In genomic region chr20:49267327-49267726, GRCh38 we compare ENCODE assay signal across 13 cellular contexts. TPM values are rescaled to one million over a fixed set of nuclear protein-coding genes. Genes with fewer than 3 reads are reported as not detected.
A peak's percentile ranks its signal among the peaks of the same experiment; 100 is the strongest.
DNase-seq lines count a peak whose midpoint lies in the region; ATAC-seq and TF ChIP-seq lines count a peak whose summit lies in the region.
"Had no signal": no experiment of that assay in that cellular context is flagged by ENCODE, and none has a peak within 500 bp of the region (broad histone marks: within the 10 kb centered on the region; RNA-seq: fewer than 3 reads in every experiment).

No MANE protein-coding gene starts in this region.

- no peaks in the 10 kb centered on the region for H3K9me2 ChIP-seq in DOHH2 (replicated peaks; ENCODE audit: control insufficient read depth, low read length)

- no peaks in the 10 kb centered on the region for H3K27me3 Mint-ChIP-seq in activated naive CD8-positive, alpha-beta T cell
- H3K27me3 Mint-ChIP-seq in natural killer cell (ENCODE audit: low read depth in 2 of 2) = no peaks in the 10 kb centered on the region

- H3F3A ChIP-seq in DOHH2 (ENCODE audit: control insufficient read depth, insufficient read depth) = peaks cover 29% of the 10 kb centered on the region

- peaks cover 88% of the 10 kb centered on the region for H3K36me3 ChIP-seq in DOHH2 (ENCODE audit: control insufficient read depth, low read length)

- H3K79me2 ChIP-seq in DOHH2 (ENCODE audit: control insufficient read depth, low read length) = peaks cover 91% of the 10 kb centered on the region

- peak overlapping the region; percentile 59 for H3K27ac Mint-ChIP-seq in activated naive CD8-positive, alpha-beta T cell
- peak overlapping the region; percentile 92 to 95 for H3K27ac Mint-ChIP-seq in natural killer cell

- H3K27ac ChIP-seq in DOHH2 (ENCODE audit: low read depth, low read length) = peak overlapping the region; percentile 80
- H3K27ac ChIP-seq: prostate gland had no signal

- H3K4me3 Mint-ChIP-seq in activated naive CD8-positive, alpha-beta T cell = peak overlapping the region; percentile 89
- H3K4me3 Mint-ChIP-seq in natural killer cell = peak overlapping the region; percentile 87

- H3K4me3 ChIP-seq in DOHH2 (ENCODE audit: low read length) (peak overlapping the region; percentile 55), foreskin fibroblast (ENCODE audit: low read depth in 1 of 2, low read length in 2 of 2) (no peak overlapping the region)
- H3K4me3 ChIP-seq: lung, prostate gland had no signal

- peaks cover 25% of the 10 kb centered on the region for H4K20me1 ChIP-seq in DOHH2 (ENCODE audit: control insufficient read depth, insufficient read depth, low read depth, low read length)

- intact Hi-C loops in natural killer cell (cut with micrococcal nuclease) = loop anchor here (1.0 kb wide), 1 partner anchor 9 kb away; no protein-coding TSS in a partner anchor

- H3K4me2 ChIP-seq in DOHH2 (ENCODE audit: low read length) = peak overlapping the region; percentile 62

- CTCF ChIA-PET in HEK293T (lab: Yijun Ruan, JAX) = interaction anchor here (0.6 to 1.1 kb wide), 3 partner anchors 21 to 412 kb away, joined by 3 to 6 read pairs (median 5); no protein-coding TSS in a partner anchor

- TF ChIP-seq CTCF in DOHH2 (IDR thresholded peaks at IDR 0.05; ENCODE audit: low read depth, low read length, poor library complexity, severe bottlenecking) (no peak), natural killer cell (IDR thresholded peaks at IDR 0.05) (no peak), foreskin fibroblast (IDR thresholded peaks at IDR 0.05; ENCODE audit: low read depth, low read length) (no peak)

- H3K27me3 ChIP-seq in DOHH2 (ENCODE audit: control insufficient read depth, low read length) = no peaks in the 10 kb centered on the region

- H3K4me1 Mint-ChIP-seq in activated naive CD8-positive, alpha-beta T cell (ENCODE audit: low read depth) = peaks cover 72% of the 10 kb centered on the region
- H3K4me1 Mint-ChIP-seq in natural killer cell = peaks cover 53 to 57% of the 10 kb centered on the region in 2 donors

- POLR2A ChIA-PET in HEK293T (lab: Yijun Ruan, JAX) = interaction anchor here (1.3 kb wide), 1 partner anchor 10 kb away, joined by 5 read pairs; the partner anchor contains the start of gene ZNFX1

- no peak for DNase-seq in HEK293T (ENCODE audit: extremely low spot score)
- DNase-seq in natural killer cell = no peak
- DNase-seq in putamen (ENCODE audit: low spot score) = no peak
- DNase-seq in foreskin fibroblast = no peak
- DNase-seq: effector CD8-positive, alpha-beta T cell; NCI-H2029 had no signal

- peaks cover 45% of the 10 kb centered on the region for H3K36me3 Mint-ChIP-seq in activated naive CD8-positive, alpha-beta T cell
- H3K36me3 Mint-ChIP-seq in natural killer cell = peaks cover 37% of the 10 kb centered on the region

- ATAC-seq in natural killer cell = peak; percentile 64 to 76 (median 65)
- no peak for ATAC-seq in HG02798 (IDR thresholded peaks at IDR 0.05; ENCODE audit: poor library complexity, unreplicated experiment)
- ATAC-seq in GM18498 (IDR thresholded peaks at IDR 0.05; ENCODE audit: unreplicated experiment) = no peak
- ATAC-seq: Panc1 had no signal

- no peaks in the 10 kb centered on the region for H3K9me3 ChIP-seq in DOHH2 (ENCODE audit: control insufficient read depth, insufficient read depth, low read length)
- H3K9me3 ChIP-seq: prostate gland had no signal

- no peaks in the 10 kb centered on the region for H3K9me3 Mint-ChIP-seq in activated naive CD8-positive, alpha-beta T cell (ENCODE audit: low read depth)
- no peaks in the 10 kb centered on the region for H3K9me3 Mint-ChIP-seq in natural killer cell

- H3K4me1 ChIP-seq in DOHH2 (ENCODE audit: control insufficient read depth, low read length) = peaks cover 61% of the 10 kb centered on the region
- H3K4me1 ChIP-seq: prostate gland had no signal

TF ChIP-seq in HEK293T, 16 proteins besides CTCF, POLR2A, EP300 and RAD21:
- TF ChIP-seq ZNF384 (IDR thresholded peaks at IDR 0.05) = 0 out of 2 replicates have a peak, but pooled peaks have one; percentile 8
- no peak for TF ChIP-seq CTBP1 (IDR thresholded peaks at IDR 0.05; ENCODE audit: borderline replicate concordance)

RNA-seq across cellular contexts. Expression of gene ZNFX1, which starts 10.5 kb away (rescaled TPM):
- 10 to 100 TPM; 55.8 to 58.5 (median 57.8) TPM for total RNA-seq in natural killer cell

RNA-seq across cellular contexts. Expression of gene DDX27, which starts 48.1 kb away (rescaled TPM):
- 10 to 100 TPM; 71.5 to 91.3 (median 75.9) TPM for total RNA-seq in natural killer cell

Comparison
In these comparisons a context has a peak if more than half of its experiments do, and no peak if none do; other contexts are left out.
1. ATAC-seq: peak in natural killer cell (3 of 3); none in HG02798 (single experiment) and GM18498 (single experiment).